In the genomic region with DNA sequence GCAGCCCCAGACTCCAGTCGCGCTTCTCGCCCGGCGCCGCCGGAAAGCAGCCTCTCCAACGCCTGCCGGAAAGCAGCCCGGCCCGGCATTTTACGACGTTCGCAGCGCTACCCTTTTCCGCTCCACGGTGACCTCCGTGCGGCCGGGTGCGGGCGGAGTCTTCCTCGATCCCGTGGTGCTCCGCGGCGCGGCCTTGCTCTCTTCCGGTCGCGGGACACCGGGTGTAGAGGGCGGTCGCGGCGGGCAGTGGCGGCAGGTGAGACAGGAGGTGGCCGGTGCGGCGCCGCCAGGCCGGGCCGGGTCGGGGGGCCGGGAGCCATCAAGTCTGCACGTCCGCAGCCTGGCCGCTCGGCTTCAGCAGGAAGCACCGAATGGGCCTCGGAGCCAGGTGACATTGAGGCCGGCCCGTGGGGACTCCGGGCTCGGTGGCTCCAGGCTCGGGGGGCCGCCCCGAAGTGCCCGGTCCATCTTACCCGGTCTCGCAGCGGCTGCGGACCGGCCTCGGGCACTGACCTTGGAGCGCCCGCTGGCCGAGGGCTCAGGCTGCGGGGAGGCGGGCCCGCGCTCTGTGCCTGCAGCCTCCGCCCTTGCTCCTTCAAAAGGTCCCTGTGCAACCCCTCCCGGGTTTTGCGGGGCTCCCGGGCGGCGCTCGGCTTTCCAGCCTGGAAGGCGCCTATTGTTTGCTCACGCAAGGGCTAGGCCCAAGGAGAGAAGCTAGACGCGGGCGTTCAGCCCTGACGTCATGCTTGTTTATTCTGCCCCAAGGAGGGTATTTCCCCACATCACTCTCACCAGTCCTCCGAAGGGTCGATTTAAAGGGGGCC, we compare ENCODE assay signal across 8 cellular contexts.
DNase-seq lines count a peak whose midpoint lies in the region; ATAC-seq and TF ChIP-seq lines count a peak whose summit lies in the region.

A gene (plus strand): TSS at position 199 of the 824 bp plus-strand sequence. CDS start 1,511 bp downstream, outside the sequence.
A gene (minus strand): TSS at position 48 of the 824 bp plus-strand sequence. CDS start 249 bp downstream, outside the sequence.

- TF ChIP-seq CTCF in AG10803 (conservative IDR thresholded peaks at IDR 0.05; ENCODE audit: low read length): no peak

- ATAC-seq in GM19035 (IDR thresholded peaks at IDR 0.05; ENCODE audit: unreplicated experiment): peak; percentile 87
- ATAC-seq in HG03342 (IDR thresholded peaks at IDR 0.05; ENCODE audit: unreplicated experiment): peak; percentile 76

- peak within 1 kb of the TSS; percentile 94 for H3K4me3 ChIP-seq in AG10803 (ENCODE audit: low read length)

- peak; percentile 93 for DNase-seq in AG10803 (ENCODE audit: low read depth)
- peak; percentile 57 for DNase-seq in NCI-H345 treated with DMSO at 0.1 percent for 48 hours (lab: John Stamatoyannopoulos, UW; ENCODE audit: unreplicated experiment)
- peak; percentile 88 for DNase-seq in activated CD4-positive, CD25-positive, alpha-beta regulatory T cell treated with anti-CD3 and anti-CD28 coated beads, Interleukin-2, amount 50 U/mL, for 16 hours (ENCODE audit: low read depth, low spot score)
- peak; percentile 91 for DNase-seq in central memory CD4-positive, alpha-beta T cell
- DNase-seq in iris pigment epithelial cell (ENCODE audit: low read depth): peak; percentile 93
- DNase-seq in stimulated activated CD4-positive, alpha-beta T cell treated with anti-CD3 and anti-CD28 coated beads, Interleukin-12 subunit alpha, Interleukin-12 subunit beta, amount 100 ng/mL, for 24 hours (ENCODE audit: low read depth in 2 of 2): peak; percentile 89 to 95

Comparison
In these comparisons a context has a peak if more than half of its experiments do, and no peak if none do; other contexts are left out.
1. Peak in every context shown above with its lines: DNase-seq, ATAC-seq and H3K4me3 ChIP-seq.